In the genomic region with DNA sequence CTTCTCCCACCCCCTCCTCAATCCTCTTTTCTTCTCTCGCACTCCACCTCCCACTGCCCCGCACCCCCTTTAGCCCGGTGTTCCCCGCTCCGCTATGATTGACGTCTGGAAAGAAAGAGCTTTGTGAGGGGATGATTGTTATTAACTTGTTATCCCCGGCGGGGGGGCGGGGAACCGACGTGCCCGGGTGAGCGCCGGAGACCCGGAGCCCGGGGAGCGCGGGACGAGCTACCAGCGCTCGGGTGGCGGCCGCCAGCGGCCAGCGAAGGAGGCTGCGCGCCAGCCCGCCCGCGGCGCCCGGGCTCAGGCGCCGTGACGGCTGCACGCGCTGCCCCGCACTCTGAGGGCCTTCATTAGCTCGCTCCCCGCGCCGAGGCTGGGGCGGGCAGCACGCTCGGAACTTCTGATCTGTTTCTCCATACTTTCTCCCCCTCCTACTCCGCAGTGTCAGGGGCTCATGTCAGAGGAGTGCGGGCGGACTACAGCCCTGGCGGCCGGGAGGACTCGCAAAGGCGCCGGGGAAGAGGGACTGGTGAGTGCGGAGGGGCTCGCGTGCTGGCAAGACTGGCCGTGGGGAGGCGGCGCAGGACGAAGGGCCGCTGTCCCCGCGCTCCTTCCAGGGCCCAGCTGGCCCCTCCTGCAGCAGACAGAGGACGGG, we compare ENCODE assay signal across 12 cellular contexts. TPM values are rescaled to one million over a fixed set of nuclear protein-coding genes. Genes with fewer than 3 reads are reported as not detected.
A peak's percentile ranks its signal among the peaks of the same experiment; 100 is the strongest.
DNase-seq lines count a peak whose midpoint lies in the region; TF ChIP-seq lines count a peak whose summit lies in the region.
"Had no signal": no experiment of that assay in that cellular context is flagged by ENCODE, and none has a peak within 500 bp of the region (broad histone marks: within the 10 kb centered on the region; RNA-seq: fewer than 3 reads in every experiment).

No MANE protein-coding gene starts in this region.

- peaks cover 40% of the 10 kb centered on the region for H3K4me1 Mint-ChIP-seq in nephron progenitor cell

- H3K4me3 Mint-ChIP-seq in nephron progenitor cell: peak overlapping the region; percentile 71

- DNase-seq in DMS153 treated with DMSO at 0.1 percent for 48 hours (lab: John Stamatoyannopoulos, UW; ENCODE audit: unreplicated experiment) (peak; percentile 52), NCI-H2081 (lab: John Stamatoyannopoulos, UW) (peak; percentile 61 to 74), dermis blood vessel endothelial cell (peak; percentile 10), nephron progenitor cell (peak; percentile 64), ACHN (no peak), SJCRH30 (no peak), OCI-M2 (lab: John Stamatoyannopoulos, UW; ENCODE audit: unreplicated experiment) (no peak)
- DNase-seq in activated T-cell treated with anti-CD3 and anti-CD28 coated beads, Interleukin-2, amount 50 U/mL, for 1 hour: no peak
- DNase-seq: activated CD4-positive, alpha-beta T cell treated with anti-CD3 and anti-CD28 coated beads for 4 hours; DND-41; NCI-H446 treated with DMSO at 0.1 percent for 48 hours had no signal

- no peaks in the 10 kb centered on the region for H3K9me3 ChIP-seq in SJCRH30 (replicated peaks)

- no peak overlapping the region for H3K27ac ChIP-seq in SJCRH30

- H3K27me3 Mint-ChIP-seq in nephron progenitor cell (ENCODE audit: low read depth, poor library complexity): peaks cover 100% of the 10 kb centered on the region

- no peak overlapping the region for H3K4me3 ChIP-seq in SJCRH30

- TF ChIP-seq CTCF in nephron progenitor cell (IDR thresholded peaks at IDR 0.05): no peak

- H3K9me3 Mint-ChIP-seq in nephron progenitor cell: no peaks in the 10 kb centered on the region

- in situ Hi-C loops in ACHN (cut with HindIII; ENCODE audit: low pct_ligation_motif_present, low pct_unique_long_range_greater_than_20kb, low sequenced_read_pairs): no loop called here

- H3K27ac Mint-ChIP-seq in nephron progenitor cell: no peak overlapping the region

- H3K4me1 ChIP-seq in SJCRH30: no peaks in the 10 kb centered on the region

- H3K36me3 ChIP-seq in SJCRH30: no peaks in the 10 kb centered on the region

- H3K27me3 ChIP-seq in SJCRH30: no peaks in the 10 kb centered on the region

- H3K36me3 Mint-ChIP-seq in nephron progenitor cell (ENCODE audit: low read depth): no peaks in the 10 kb centered on the region

RNA-seq across cellular contexts. Expression of a gene that starts 2.1 kb away (rescaled TPM):
- total RNA-seq in dermis blood vessel endothelial cell: not detected in 2 replicates
- total RNA-seq in SJCRH30 (2014; rRNA removed; shearing (Covaris generic)): not detected in 2 replicates
- total RNA-seq: kidney epithelial cell had no signal

Comparison
In these comparisons a context has a peak if more than half of its experiments do, and no peak if none do; other contexts are left out.
1. DNase-seq: peak in DMS153 treated with DMSO at 0.1 percent for 48 hours (single experiment), NCI-H2081 (2 of 2), dermis blood vessel endothelial cell (single experiment) and nephron progenitor cell (single experiment); none in ACHN (single experiment), activated T-cell treated with anti-CD3 and anti-CD28 coated beads, Interleukin-2, amount 50 U/mL, for 1 hour (single experiment), SJCRH30 (0 of 2) and OCI-M2 (single experiment).